Comparison of ENCODE assay signal across 17 cellular contexts in genomic region chr7:130962109-130962508, GRCh38.
A peak's percentile ranks its signal among the peaks of the same experiment; 100 is the strongest.
DNase-seq lines count a peak whose midpoint lies in the region; ATAC-seq and TF ChIP-seq lines count a peak whose summit lies in the region.
"Had no signal": no experiment of that assay in that cellular context is flagged by ENCODE, and none has a peak within 500 bp of the region (broad histone marks: within the 10 kb centered on the region; RNA-seq: fewer than 3 reads in every experiment).

No MANE protein-coding gene starts in this region.

- peaks cover 32% of the 10 kb centered on the region for H3K36me3 Mint-ChIP-seq in activated naive CD8-positive, alpha-beta T cell
- peaks cover 53% of the 10 kb centered on the region for H3K36me3 Mint-ChIP-seq in activated naive CD8-positive, alpha-beta T cell treated with anti-CD3 and anti-CD28 coated beads, Interleukin-2, amount 50 U/mL, for 24 hours (ENCODE audit: low read depth)
- H3K36me3 Mint-ChIP-seq: neural progenitor cell had no signal

- no TSS peak for BruUV-seq in Panc1 (replicated peaks; lab: Mats Ljungman, UMichigan)

- CTCF ChIA-PET in Panc1 (lab: Charles Lee), result no interaction called here

- no peak for ATAC-seq in activated naive CD8-positive, alpha-beta T cell treated with anti-CD3 and anti-CD28 coated beads, Interleukin-2, amount 50 U/mL, for 24 hours
- ATAC-seq in Panc1, result no peak
- no peak for ATAC-seq in stimulated activated naive CD8-positive, alpha-beta T cell treated with anti-CD3 and anti-CD28 coated beads, Interleukin-15, amount 100 ng/mL, for 72 hours
- ATAC-seq: Right ventricle myocardium inferior had no signal

- no peaks in the 10 kb centered on the region for H3K27me3 Mint-ChIP-seq in activated naive CD8-positive, alpha-beta T cell
- H3K27me3 Mint-ChIP-seq in activated naive CD8-positive, alpha-beta T cell treated with anti-CD3 and anti-CD28 coated beads, Interleukin-2, amount 50 U/mL, for 24 hours, result peaks cover 5% of the 10 kb centered on the region
- H3K27me3 Mint-ChIP-seq in stimulated activated naive CD8-positive, alpha-beta T cell treated with anti-CD3 and anti-CD28 coated beads, Interleukin-15, amount 100 ng/mL, for 72 hours, result no peaks in the 10 kb centered on the region

- peaks cover 4% of the 10 kb centered on the region; the same call in 1 of the 2 replicates for H3K36me3 ChIP-seq in Panc1 (ENCODE audit: control insufficient read depth, insufficient read depth, low read length)
- peaks cover 24% of the 10 kb centered on the region for H3K36me3 ChIP-seq in effector memory CD4-positive, alpha-beta T cell (ENCODE audit: control insufficient read depth, insufficient read depth, low read length)
- H3K36me3 ChIP-seq: neural progenitor cell, WERI-Rb-1 had no signal

- no peak overlapping the region for H3K4me3 Mint-ChIP-seq in activated naive CD8-positive, alpha-beta T cell
- no peak overlapping the region for H3K4me3 Mint-ChIP-seq in activated naive CD8-positive, alpha-beta T cell treated with anti-CD3 and anti-CD28 coated beads, Interleukin-2, amount 50 U/mL, for 24 hours
- peak overlapping the region in 1 of 2 donors; percentile 86 for H3K4me3 Mint-ChIP-seq in stimulated activated naive CD8-positive, alpha-beta T cell treated with anti-CD3 and anti-CD28 coated beads, Interleukin-15, amount 100 ng/mL, for 72 hours
- H3K4me3 Mint-ChIP-seq: neural progenitor cell had no signal

- no peaks in the 10 kb centered on the region for H3K9me3 Mint-ChIP-seq in activated naive CD8-positive, alpha-beta T cell (ENCODE audit: low read depth)
- no peaks in the 10 kb centered on the region for H3K9me3 Mint-ChIP-seq in activated naive CD8-positive, alpha-beta T cell treated with anti-CD3 and anti-CD28 coated beads, Interleukin-2, amount 50 U/mL, for 24 hours
- no peaks in the 10 kb centered on the region for H3K9me3 Mint-ChIP-seq in stimulated activated naive CD8-positive, alpha-beta T cell treated with anti-CD3 and anti-CD28 coated beads, Interleukin-15, amount 100 ng/mL, for 72 hours
- H3K9me3 Mint-ChIP-seq: neural progenitor cell had no signal

- in situ Hi-C loops in Panc1 (cut with HindIII; ENCODE audit: low pct_unique_long_range_greater_than_20kb, low sequenced_read_pairs), result no loop called here

- no peak overlapping the region for H3K4me3 ChIP-seq in Panc1 (ENCODE audit: low read depth in 2 of 2, low read length in 2 of 2)
- H3K4me3 ChIP-seq in effector memory CD4-positive, alpha-beta T cell (ENCODE audit: insufficient read depth, low read depth, low read length, poor library complexity, severe bottlenecking), result no peak overlapping the region
- H3K4me3 ChIP-seq: neural progenitor cell had no signal

- no peaks in the 10 kb centered on the region for H3K27me3 ChIP-seq in Panc1 (ENCODE audit: control insufficient read depth, insufficient read depth, low read length)
- no peaks in the 10 kb centered on the region for H3K27me3 ChIP-seq in effector memory CD4-positive, alpha-beta T cell (replicated peaks; ENCODE audit: control insufficient read depth, insufficient read depth, low read length, poor library complexity, severe bottlenecking)
- H3K27me3 ChIP-seq: neural progenitor cell had no signal

- H3K27ac Mint-ChIP-seq in activated naive CD8-positive, alpha-beta T cell, result peak overlapping the region; percentile 99
- H3K27ac Mint-ChIP-seq in activated naive CD8-positive, alpha-beta T cell treated with anti-CD3 and anti-CD28 coated beads, Interleukin-2, amount 50 U/mL, for 24 hours, result no peak overlapping the region
- H3K27ac Mint-ChIP-seq in stimulated activated naive CD8-positive, alpha-beta T cell treated with anti-CD3 and anti-CD28 coated beads, Interleukin-15, amount 100 ng/mL, for 72 hours, result peak overlapping the region; percentile 63 to 96
- H3K27ac Mint-ChIP-seq: neural progenitor cell had no signal

- POLR2A ChIA-PET in Panc1 (lab: Charles Lee), result no interaction called here

- no peak for DNase-seq in activated naive CD8-positive, alpha-beta T cell treated with anti-CD3 and anti-CD28 coated beads, Interleukin-2, amount 50 U/mL, for 24 hours
- DNase-seq in Panc1 (ENCODE audit: low read depth, low spot score) (no peak), dermis blood vessel endothelial cell (no peak), SIG-M5 (lab: John Stamatoyannopoulos, UW) (no peak), DMS53 (lab: John Stamatoyannopoulos, UW) (no peak)
- no peak for DNase-seq in effector memory CD4-positive, alpha-beta T cell
- DNase-seq in stimulated activated naive CD8-positive, alpha-beta T cell treated with anti-CD3 and anti-CD28 coated beads, Interleukin-15, amount 100 ng/mL, for 72 hours, result no peak
- DNase-seq: activated naive CD4-positive, alpha-beta T cell treated with Interleukin-2 at 50 U/mL for 16 hours; cortex of kidney; foreskin fibroblast; kidney; NCI-H1092; NCI-H510A treated with DMSO at 0.1 percent for 48 hours; WERI-Rb-1 had no signal

- peak overlapping the region; percentile 99 for H3K27ac ChIP-seq in Panc1 (ENCODE audit: low read length)
- peak overlapping the region; percentile 49 for H3K27ac ChIP-seq in effector memory CD4-positive, alpha-beta T cell (ENCODE audit: insufficient read depth, low read length, poor library complexity, severe bottlenecking)
- H3K27ac ChIP-seq: neural progenitor cell, WERI-Rb-1 had no signal

- intact Hi-C loops in Panc1 (cut with micrococcal nuclease; ENCODE audit: unreplicated experiment), result loop anchor here (5.0 kb wide), 1 partner anchor 80 kb away; no protein-coding TSS in a partner anchor

- peaks cover 30% of the 10 kb centered on the region for H3K4me1 ChIP-seq in Panc1 (ENCODE audit: control insufficient read depth, insufficient read depth, low read length)
- H3K4me1 ChIP-seq in effector memory CD4-positive, alpha-beta T cell (ENCODE audit: control insufficient read depth, insufficient read depth, low read length, poor library complexity, severe bottlenecking), result peaks cover 23% of the 10 kb centered on the region
- H3K4me1 ChIP-seq: neural progenitor cell had no signal

- H3K9me3 ChIP-seq in Panc1 (ENCODE audit: control insufficient read depth, insufficient read depth, low read depth, low read length), result no peaks in the 10 kb centered on the region
- no peaks in the 10 kb centered on the region for H3K9me3 ChIP-seq in effector memory CD4-positive, alpha-beta T cell (ENCODE audit: control insufficient read depth, low read length)

- no peak for TF ChIP-seq CTCF in Panc1 (IDR thresholded peaks at IDR 0.05)

- H3K4me1 Mint-ChIP-seq in activated naive CD8-positive, alpha-beta T cell (ENCODE audit: low read depth), result peaks cover 50% of the 10 kb centered on the region
- H3K4me1 Mint-ChIP-seq in activated naive CD8-positive, alpha-beta T cell treated with anti-CD3 and anti-CD28 coated beads, Interleukin-2, amount 50 U/mL, for 24 hours, result peaks cover 75% of the 10 kb centered on the region
- H3K4me1 Mint-ChIP-seq in stimulated activated naive CD8-positive, alpha-beta T cell treated with anti-CD3 and anti-CD28 coated beads, Interleukin-15, amount 100 ng/mL, for 72 hours, result peaks cover 77% of the 10 kb centered on the region
- H3K4me1 Mint-ChIP-seq: neural progenitor cell had no signal
